In genomic region chr3:15823092-15823491, GRCh38 we compare ENCODE assay signal across 18 cellular contexts.
"Had no signal": no experiment of that assay in that cellular context is flagged by ENCODE, and none has a peak within 500 bp of the region (broad histone marks: within the 10 kb centered on the region; RNA-seq: fewer than 3 reads in every experiment).

No MANE protein-coding gene starts in this region.

- H3K36me3 Mint-ChIP-seq: activated naive CD4-positive, alpha-beta T cell treated with anti-CD3 and anti-CD28 coated beads, Interleukin-2, amount 50 U/mL, for 72 hours; immature natural killer cell; naive B cell had no signal

- H3K36me3 ChIP-seq: adrenal gland, lower lobe of right lung, neutrophil, ovary, prostate gland, right atrium auricular region, thyroid gland, upper lobe of right lung had no signal

- H3K27ac Mint-ChIP-seq: activated naive CD4-positive, alpha-beta T cell treated with anti-CD3 and anti-CD28 coated beads, Interleukin-2, amount 50 U/mL, for 72 hours; immature natural killer cell; stimulated activated naive CD8-positive, alpha-beta T cell treated with anti-CD3 and anti-CD28 coated beads, Interleukin-15, Interleukin-2, amounts not matched to agents 100 ng/mL and 50 ng/mL, for 24 hours; T-helper 2 cell treated with Interferon-gamma antibody and Interleukin-4, amounts not matched to agents 5 μg/mL and 100 μg/mL, for 36 hours had no signal

- H3K4me1 ChIP-seq: adrenal gland, foreskin keratinocyte, lower lobe of right lung, prostate gland, upper lobe of right lung had no signal

- ATAC-seq: activated naive CD4-positive, alpha-beta T cell treated with anti-CD3 and anti-CD28 coated beads, Interleukin-2, amount 50 U/mL, for 72 hours; foreskin keratinocyte; left lobe of liver; lower lobe of right lung; upper lobe of right lung had no signal

- H3K9me3 Mint-ChIP-seq: activated naive CD4-positive, alpha-beta T cell treated with anti-CD3 and anti-CD28 coated beads, Interleukin-2, amount 50 U/mL, for 72 hours; immature natural killer cell; naive B cell; stimulated activated naive CD8-positive, alpha-beta T cell treated with anti-CD3 and anti-CD28 coated beads, Interleukin-15, Interleukin-2, amounts not matched to agents 100 ng/mL and 50 ng/mL, for 24 hours; T-helper 2 cell treated with Interferon-gamma antibody and Interleukin-4, amounts not matched to agents 5 μg/mL and 100 μg/mL, for 36 hours had no signal

- H3K9me3 ChIP-seq: adrenal gland, lower lobe of right lung, neutrophil, ovary, prostate gland, right atrium auricular region, thyroid gland, upper lobe of right lung had no signal

- H3K27me3 ChIP-seq: adrenal gland, foreskin keratinocyte, neutrophil, ovary, right atrium auricular region, thyroid gland, upper lobe of right lung had no signal

- H3K4me3 Mint-ChIP-seq: immature natural killer cell; naive B cell; stimulated activated naive CD8-positive, alpha-beta T cell treated with anti-CD3 and anti-CD28 coated beads, Interleukin-15, Interleukin-2, amounts not matched to agents 100 ng/mL and 50 ng/mL, for 24 hours; T-helper 2 cell treated with Interferon-gamma antibody and Interleukin-4, amounts not matched to agents 5 μg/mL and 100 μg/mL, for 36 hours had no signal

- H3K27me3 Mint-ChIP-seq: naive B cell; stimulated activated naive CD8-positive, alpha-beta T cell treated with anti-CD3 and anti-CD28 coated beads, Interleukin-15, Interleukin-2, amounts not matched to agents 100 ng/mL and 50 ng/mL, for 24 hours had no signal

- DNase-seq: activated T-cell treated with anti-CD3 and anti-CD28 coated beads, Interleukin-2, amount 50 U/mL, for 1 hour; adrenal gland; effector CD4-positive, alpha-beta T cell; foreskin keratinocyte; immature natural killer cell; lower lobe of right lung; naive B cell; ovary; stimulated activated CD4-positive, alpha-beta T cell treated with anti-CD3 and anti-CD28 coated beads, Interleukin-4, amount 100 ng/mL, for 4 hours; thyroid gland; upper lobe of right lung had no signal

- H3K4me3 ChIP-seq: adrenal gland, lower lobe of right lung, ovary, prostate gland, right atrium auricular region, thyroid gland, upper lobe of right lung had no signal

- H3K27ac ChIP-seq: adrenal gland, foreskin keratinocyte, lower lobe of right lung, neutrophil, prostate gland, right atrium auricular region, upper lobe of right lung had no signal
